ENCODE assay signal across 8 cellular contexts in genomic region chr3:188152660-188153497, GRCh38. TPM values are rescaled to one million over a fixed set of nuclear protein-coding genes. Genes with fewer than 3 reads are reported as not detected.
DNase-seq lines count a peak whose midpoint lies in the region; ATAC-seq, FAIRE-seq and TF ChIP-seq lines count a peak whose summit lies in the region.

No MANE protein-coding gene starts in this region.

- TF ChIP-seq POLR2A in H1 (IDR thresholded peaks at IDR 0.05; ENCODE audit: control extremely low read depth in 1 of 2, low read depth in 2 of 2, low read length in 2 of 2), result peak; percentile 14 to 92

- ATAC-seq in GM23338, result peak; percentile 57

- peaks cover 11% of the 10 kb centered on the region for H3K27me3 Mint-ChIP-seq in GM23338 (ENCODE audit: insufficient read depth, low read depth, poor library complexity)

- H2BK5ac ChIP-seq in H1 (ENCODE audit: low read depth, low read length) (peak overlapping the region; percentile 85), mesendoderm (ENCODE audit: low read length) (peak overlapping the region; percentile 5)

- H3K27me3 ChIP-seq in GM23338 (ENCODE audit: insufficient read depth) (peaks cover 5% of the 10 kb centered on the region; the same call in 1 of the 2 replicates), H1 (replicated peaks in 1 of 4; ENCODE audit: control insufficient read depth in 3 of 4, extremely low read depth in 1 of 4, insufficient read depth in 3 of 4, low read length in 3 of 4) (no peaks in the 10 kb centered on the region), mesendoderm (ENCODE audit: insufficient read depth, low read length, poor library complexity) (no peaks in the 10 kb centered on the region)

- 0 out of 2 replicates have a peak overlapping the region, but pooled peaks have one; percentile 17 for H3K18ac ChIP-seq in H1 (ENCODE audit: extremely low read depth, low read length)
- H3K18ac ChIP-seq in mesendoderm (ENCODE audit: low read length), result peak overlapping the region; percentile 94

- H2BK120ac ChIP-seq in H1 (replicated peaks; ENCODE audit: low read depth, low read length) (no peak overlapping the region), mesendoderm (ENCODE audit: low read depth, low read length) (no peak overlapping the region)

- H3K4me3 ChIP-seq in GM23338, result peak overlapping the region; percentile 88
- H3K4me3 ChIP-seq in H1 (ENCODE audit: extremely low read depth in 1 of 4, insufficient read depth in 2 of 4, low read depth in 3 of 4, low read length in 4 of 4), result peak overlapping the region; percentile 55 to 97 (median 69)
- H3K4me3 ChIP-seq in mesendoderm (ENCODE audit: low read length), result peak overlapping the region; percentile 61
- peak overlapping the region; percentile 92 for H3K4me3 ChIP-seq in urinary bladder (ENCODE audit: low read depth, low read length)

- H3K4me3 Mint-ChIP-seq in GM23338, result peak overlapping the region; percentile 95

- H3K27ac ChIP-seq in GM23338 (ENCODE audit: low read depth), result peak overlapping the region; percentile 80
- peak overlapping the region; percentile 51; the same call in 1 of the 2 replicates for H3K27ac ChIP-seq in H1 (ENCODE audit: low read depth, low read length)
- H3K27ac ChIP-seq in mesendoderm (ENCODE audit: low read depth, low read length), result peak overlapping the region; percentile 71
- H3K27ac ChIP-seq in urinary bladder (ENCODE audit: low read depth), result peak overlapping the region; percentile 93

- H3F3A ChIP-seq in GM23338 (replicated peaks; ENCODE audit: low read depth), result peaks cover 5% of the 10 kb centered on the region; the same call in 1 of the 2 replicates

- POLR2A ChIA-PET in H1 (lab: Charles Lee; ENCODE audit: partially characterized antibody), result interaction anchor here (0.6 to 3.3 kb wide), 46 partner anchors 8 to 415 kb away, joined by 3 to 19 read pairs (median 4); partner anchors contain the start of gene BCL6

- H3K23me2 ChIP-seq in H1 (ENCODE audit: low read depth, low read length), result peaks cover 12% of the 10 kb centered on the region; the same call in 1 of the 2 replicates

- no peaks in the 10 kb centered on the region for H3K9me3 Mint-ChIP-seq in GM23338

- no peak overlapping the region for H2AFZ ChIP-seq in GM23338
- no peak overlapping the region for H2AFZ ChIP-seq in H1 (ENCODE audit: low read length)

- no peak overlapping the region for H2BK20ac ChIP-seq in H1 (ENCODE audit: low read length)

- peaks cover 35% of the 10 kb centered on the region for H3K79me2 ChIP-seq in GM23338 (replicated peaks; ENCODE audit: insufficient read depth)
- peaks cover 0 to 25% of the 10 kb centered on the region in 2 experiments; a peak in 2 of 4 replicates for H3K79me2 ChIP-seq in H1 (ENCODE audit: control insufficient read depth in 1 of 2, insufficient read depth in 2 of 2, low read length in 2 of 2)
- peaks cover 18% of the 10 kb centered on the region for H3K79me2 ChIP-seq in mesendoderm (ENCODE audit: control insufficient read depth, insufficient read depth, low read length)

- no peak for TF ChIP-seq EP300 in H1 (IDR thresholded peaks at IDR 0.05; ENCODE audit: borderline replicate concordance in 1 of 2, low read depth in 2 of 2, low read length in 2 of 2)

- no peaks in the 10 kb centered on the region for H3K36me3 Mint-ChIP-seq in GM23338 (ENCODE audit: low read depth)

- TF ChIP-seq RAD21 in H1 (IDR thresholded peaks at IDR 0.05 in 1 of 2, conservative IDR thresholded peaks at IDR 0.05 in 1 of 2; ENCODE audit: low read depth in 2 of 2, low read length in 2 of 2), result no peak

- no peak overlapping the region for H3K56ac ChIP-seq in H1 (replicated peaks; ENCODE audit: insufficient read length, low read depth, low read length)
- H3K56ac ChIP-seq in mesendoderm (ENCODE audit: low read length), result peak overlapping the region; percentile 92

- no peak overlapping the region for H4K5ac ChIP-seq in H1 (ENCODE audit: insufficient read length, low read depth, low read length)
- H4K5ac ChIP-seq in mesendoderm (ENCODE audit: low read length), result no peak overlapping the region

- H3K4me1 ChIP-seq in GM23338 (ENCODE audit: insufficient read depth), result peaks cover 24% of the 10 kb centered on the region
- H3K4me1 ChIP-seq in H1 (replicated peaks in 1 of 4; ENCODE audit: control insufficient read depth in 3 of 4, insufficient read depth in 4 of 4, low read length in 3 of 4), result peaks cover 4 to 13% (median 6%) of the 10 kb centered on the region in 4 experiments; a peak in 6 of 7 replicates
- H3K4me1 ChIP-seq in mesendoderm (ENCODE audit: control insufficient read depth, low read depth, low read length), result peaks cover 9% of the 10 kb centered on the region
- H3K4me1 ChIP-seq in urinary bladder (ENCODE audit: insufficient read depth), result peaks cover 4% of the 10 kb centered on the region

- no peak overlapping the region for H3K23ac ChIP-seq in H1 (ENCODE audit: insufficient read length)
- H3K23ac ChIP-seq in mesendoderm (ENCODE audit: low read length), result no peak overlapping the region

- H3K79me1 ChIP-seq in H1 (ENCODE audit: low read depth, low read length) (peaks cover 3% of the 10 kb centered on the region; the same call in 1 of the 2 replicates), mesendoderm (ENCODE audit: low read length) (peaks cover 13% of the 10 kb centered on the region)

- H2BK15ac ChIP-seq in H1 (ENCODE audit: low read length) (no peak overlapping the region), mesendoderm (replicated peaks; ENCODE audit: low read depth) (no peak overlapping the region)

- no peak overlapping the region for H4K91ac ChIP-seq in H1 (replicated peaks; ENCODE audit: insufficient read length, low read length)

- H4K20me1 ChIP-seq in GM23338 (replicated peaks; ENCODE audit: insufficient read depth) (no peaks in the 10 kb centered on the region; the same call in 1 of the 2 replicates), H1 (replicated peaks in 1 of 2; ENCODE audit: control insufficient read depth in 1 of 2, insufficient read depth in 2 of 2, low read length in 2 of 2) (peaks cover 0 to 1% of the 10 kb centered on the region in 2 experiments)

- no peak overlapping the region for H3K14ac ChIP-seq in H1 (ENCODE audit: insufficient read length)

- no peaks in the 10 kb centered on the region for H3K9me3 ChIP-seq in H1 (ENCODE audit: insufficient read depth in 2 of 2, low read depth in 1 of 2, low read length in 1 of 2)

- TF ChIP-seq CTCF in GM23338 (conservative IDR thresholded peaks at IDR 0.05; ENCODE audit: low read depth in 2 of 2) (no peak), H1 (IDR thresholded peaks at IDR 0.05; ENCODE audit: control extremely low read depth in 1 of 3, insufficient read depth in 1 of 3, low read depth in 1 of 3, low read length in 3 of 3) (no peak)

- peak; percentile 37 for DNase-seq in 8988T
- peak; percentile 83 for DNase-seq in GM23338 (ENCODE audit: low spot score)
- DNase-seq in SK-N-DZ (ENCODE audit: low spot score), result peak; percentile 52
- DNase-seq in H1 (ENCODE audit: low read depth in 1 of 2, low spot score in 2 of 2), result peak; percentile 61 to 64
- peak; percentile 79 for DNase-seq in mesendoderm
- DNase-seq in T-helper 9 cell, result no peak
- no peak for DNase-seq in HPDE6-E6E7 (ENCODE audit: extremely low spot score)

- H3K4me2 ChIP-seq in GM23338 (peak overlapping the region; percentile 88), H1 (ENCODE audit: insufficient read depth in 1 of 2, low read depth in 2 of 2, low read length in 2 of 2) (peak overlapping the region; percentile 80 to 94), mesendoderm (ENCODE audit: low read length) (peak overlapping the region; percentile 93)

- peak overlapping the region; percentile 99 for H3K27ac Mint-ChIP-seq in GM23338

- peak overlapping the region; percentile 68 to 83 (median 78) for H3K9ac ChIP-seq in H1 (replicated peaks in 1 of 4; ENCODE audit: extremely low read depth in 1 of 4, low read depth in 3 of 4, low read length in 3 of 4)
- H3K9ac ChIP-seq in mesendoderm (ENCODE audit: low read length), result peak overlapping the region; percentile 87

- 10% methylated on average over 27 of the region's 27 CpGs; no CpG with 5 or more reads in 1 of the 2 experiments for WGBS in H1 (ENCODE audit: extremely low coverage in 1 of 2, insufficient coverage in 1 of 2, insufficient read length in 1 of 2, insufficient replicate concordance in 2 of 2, low coverage in 1 of 2, low lambda C conversion rate in 2 of 2, missing lambda C conversion rate in 1 of 2), 2 experiments
- WGBS in mesendoderm (ENCODE audit: extremely low coverage, insufficient coverage, low lambda C conversion rate), result no CpG with 5 or more reads among the region's 27 CpGs
- WGBS in urinary bladder, result 18% methylated on average over 27 of the region's 27 CpGs

- H3K4ac ChIP-seq in H1 (replicated peaks; ENCODE audit: insufficient read length, low read depth, low read length), result no peak overlapping the region
- peak overlapping the region; percentile 60 for H3K4ac ChIP-seq in mesendoderm (ENCODE audit: low read depth, low read length)

- peak overlapping the region; percentile 93 for H2BK12ac ChIP-seq in H1 (ENCODE audit: low read depth, low read length)

- H4K8ac ChIP-seq in H1 (ENCODE audit: extremely low read depth, insufficient read depth, low read length), result peak overlapping the region; percentile 88; the same call in 1 of the 2 replicates
- H4K8ac ChIP-seq in mesendoderm (ENCODE audit: low read depth, low read length), result no peak overlapping the region

- peaks cover 41% of the 10 kb centered on the region for H3K4me1 Mint-ChIP-seq in GM23338

- FAIRE-seq in H1 (lab: Jason Lieb, UNC), result no peak

- CTCF ChIA-PET in H1 (lab: Charles Lee; ENCODE audit: partially characterized antibody), result interaction anchor here (0.9 to 3.1 kb wide), 7 partner anchors 45 to 534 kb away, joined by 3 to 16 read pairs (median 4); partner anchors contain the start of gene BCL6

- H3K36me3 ChIP-seq in GM23338 (ENCODE audit: insufficient read depth) (no peaks in the 10 kb centered on the region), H1 (ENCODE audit: control insufficient read depth in 2 of 4, insufficient read depth in 4 of 4, low read length in 3 of 4) (no peaks in the 10 kb centered on the region), mesendoderm (ENCODE audit: control insufficient read depth, insufficient read depth, low read length) (no peaks in the 10 kb centered on the region), urinary bladder (ENCODE audit: insufficient read depth) (no peaks in the 10 kb centered on the region)

- no peaks in the 10 kb centered on the region for H3K9me2 ChIP-seq in GM23338 (ENCODE audit: insufficient read depth)

- no peak overlapping the region; the same call in 1 of the 2 replicates for H2AK5ac ChIP-seq in H1 (ENCODE audit: low read depth, low read length)
- H2AK5ac ChIP-seq in mesendoderm (ENCODE audit: low read length), result no peak overlapping the region

RNA-seq across cellular contexts. Expression of gene LPP, which starts 1.1 kb away (rescaled TPM):
- total RNA-seq in GM23338 (2014; rRNA removed; shearing (Covaris generic)), result 35.2 and 36.2 TPM in 2 replicates
- polyA plus RNA-seq in GM23338 (2016; fragmentation: Nextera tagmentation; extraction: Ambion mirVana) (18.1 and 23.0 TPM in 2 replicates), H1 (2011; rRNA removed) (10.0 and 12.1 TPM in 2 replicates), urinary bladder (133 TPM)
- polyA plus RNA-seq in SK-N-DZ (2014; cell fraction: cytosol; rRNA removed), result 2.2 and 3.2 TPM in 2 replicates
- 1.9 and 2.6 TPM in 2 replicates for polyA plus RNA-seq in SK-N-DZ (2014; cell fraction: nucleus; rRNA removed)
- total RNA-seq in H1 (2021; fragmentation: NEBNext Ultra II Directional; extraction: Animal tissue kit (Norgen Biotek cat#: 25700)), result 53.3 and 60.2 TPM in 2 replicates
- 6.2 TPM for polyA plus RNA-seq in H1 (2011; cell fraction: cytosol; rRNA removed)
- polyA plus RNA-seq in H1 (2011; cell fraction: nucleus; rRNA removed), result 78.5 TPM
- polyA plus RNA-seq in H1 (2012, experiment 1 of 2), result 6.5 to 12.8 TPM (median 11.1 TPM) in 4 replicates
- 1.8 TPM for polyA plus RNA-seq in H1 (2012, experiment 2 of 2)
- polyA plus RNA-seq in H1 (2013, experiment 1 of 2), result 17.2 TPM
- 12.6 TPM for polyA plus RNA-seq in H1 (2013, experiment 2 of 2)
- polyA minus RNA-seq in H1 (2011; rRNA and poly(A)+ RNA removed), result 222 and 238 TPM in 2 replicates
- polyA minus RNA-seq in H1 (2011; cell fraction: cytosol; rRNA and poly(A)+ RNA removed), result 46.1 TPM
- 162 TPM for polyA minus RNA-seq in H1 (2011; cell fraction: nucleus; rRNA and poly(A)+ RNA removed)
- polyA plus RNA-seq in mesendoderm (2013, experiment 1 of 2), result 30.8 TPM
- 28.3 TPM for polyA plus RNA-seq in mesendoderm (2013, experiment 2 of 2)
- total RNA-seq in urinary bladder, result 705 TPM

Comparison
In these comparisons a context has a peak if more than half of its experiments do, and no peak if none do; other contexts are left out.
1. DNase-seq: peak in 8988T (single experiment), GM23338 (single experiment), SK-N-DZ (single experiment), H1 (2 of 2) and mesendoderm (single experiment); none in T-helper 9 cell (single experiment) and HPDE6-E6E7 (single experiment).
2. RNA of gene LPP, which starts 1.1 kb away (total RNA-seq): 705 TPM in urinary bladder (single experiment); 53.3 to 60.2 TPM in H1 and 35.2 to 36.2 TPM in GM23338; every median in the first group is over 10 times any median in the second.
3. Peak in every context shown above with its lines, with median percentiles within 50 percentile points of each other: H3K27ac ChIP-seq, H3K4me2 ChIP-seq and H3K4me3 ChIP-seq.